In the genomic region with DNA sequence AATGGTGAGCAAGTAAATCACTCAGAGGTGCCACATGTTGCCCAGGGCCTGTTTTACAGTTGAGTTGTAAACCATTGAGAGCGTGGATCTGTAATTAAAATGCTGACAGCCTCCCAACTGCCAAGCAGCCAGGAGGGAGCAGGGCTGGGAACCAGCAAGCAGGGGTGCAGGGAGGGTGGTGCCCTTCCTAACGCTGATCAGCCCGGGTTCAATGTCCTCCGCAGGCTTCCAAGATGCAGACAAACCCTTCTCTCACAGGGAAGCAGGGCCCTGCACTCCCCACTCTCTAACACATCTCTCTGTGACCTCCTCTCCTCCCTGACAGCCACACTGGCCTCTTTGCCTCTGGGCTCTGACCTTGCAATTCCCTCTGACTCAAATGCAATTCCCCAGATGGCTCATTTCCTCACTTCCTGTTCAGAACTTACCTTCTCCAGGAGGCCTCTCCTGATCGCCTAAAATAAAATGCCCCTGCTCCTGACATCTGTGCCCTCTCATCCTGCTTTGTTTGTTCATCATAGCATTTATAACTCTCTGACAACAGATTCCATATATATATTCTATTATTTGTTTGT, we compare ENCODE assay signal across 18 cellular contexts. TPM values are rescaled to one million over a fixed set of nuclear protein-coding genes. Genes with fewer than 3 reads are reported as not detected.
A peak's percentile ranks its signal among the peaks of the same experiment; 100 is the strongest.
DNase-seq lines count a peak whose midpoint lies in the region; ATAC-seq and TF ChIP-seq lines count a peak whose summit lies in the region.
"Had no signal": no experiment of that assay in that cellular context is flagged by ENCODE, and none has a peak within 500 bp of the region (broad histone marks: within the 10 kb centered on the region; RNA-seq: fewer than 3 reads in every experiment).

No MANE protein-coding gene starts in this region.

- H2BK5ac ChIP-seq in trophoblast cell (ENCODE audit: low read depth, low read length, poor library complexity): no peak overlapping the region

- H3K23ac ChIP-seq in trophoblast cell (ENCODE audit: low read length): no peak overlapping the region

- TF ChIP-seq CTCF in epithelial cell of esophagus (IDR thresholded peaks at IDR 0.05; ENCODE audit: insufficient read depth, low read depth, low read length, missing control alignments) (no peak), transverse colon (IDR thresholded peaks at IDR 0.05) (no peak), heart right ventricle (IDR thresholded peaks at IDR 0.05) (no peak)

- no peak for ATAC-seq in heart right ventricle

- H4K8ac ChIP-seq in trophoblast cell (ENCODE audit: low read depth, low read length): no peak overlapping the region

- no peaks in the 10 kb centered on the region for H3K36me3 ChIP-seq in trophoblast cell (ENCODE audit: control insufficient read depth in 1 of 2, insufficient read depth in 2 of 2, low read length in 2 of 2)
- no peaks in the 10 kb centered on the region for H3K36me3 ChIP-seq in transverse colon
- no peaks in the 10 kb centered on the region for H3K36me3 ChIP-seq in heart right ventricle
- H3K36me3 ChIP-seq: Peyer's patch had no signal

- DNase-seq in ELR (ENCODE audit: low read depth) (peak; percentile 22), NCI-H1694 treated with DMSO at 0.1 percent for 48 hours (lab: John Stamatoyannopoulos, UW) (peak; percentile 54), epithelial cell of esophagus (ENCODE audit: low read depth) (peak; percentile 57), trophoblast cell (peak; percentile 54 to 64), amniotic stem cell (lab: John Stamatoyannopoulos, UW) (no peak), transverse colon (no peak), heart right ventricle (no peak)
- DNase-seq: CD4-positive, alpha-beta T cell; GOT3; KBM-7; NCI-H1417; NCI-H1930; NCI-H226; NCI-H524; Peyer's patch; SHP77 had no signal

- intact Hi-C loops in transverse colon (cut with DNase I; ENCODE audit: low total_unique reads): no loop called here
- intact Hi-C loops in heart right ventricle (cut with DNase I): no loop called here

- H3K9ac ChIP-seq in trophoblast cell (ENCODE audit: low read length): no peak overlapping the region

- H3K9me3 ChIP-seq in trophoblast cell (ENCODE audit: insufficient read depth, low read depth, low read length) (no peaks in the 10 kb centered on the region), transverse colon (no peaks in the 10 kb centered on the region), heart right ventricle (no peaks in the 10 kb centered on the region)
- H3K9me3 ChIP-seq: Peyer's patch had no signal

- no peak overlapping the region for H2AFZ ChIP-seq in trophoblast cell (ENCODE audit: insufficient read depth, low read length, poor library complexity)

- TF ChIP-seq POLR2A in transverse colon (IDR thresholded peaks at IDR 0.05): no peak

- H3K18ac ChIP-seq in trophoblast cell (ENCODE audit: low read length): no peak overlapping the region

- no peak overlapping the region for H3K27ac ChIP-seq in trophoblast cell (ENCODE audit: low read depth, low read length)
- H3K27ac ChIP-seq in transverse colon: no peak overlapping the region
- no peak overlapping the region for H3K27ac ChIP-seq in heart right ventricle
- H3K27ac ChIP-seq: Peyer's patch, SK-N-MC had no signal

- no peak overlapping the region for H2AK5ac ChIP-seq in trophoblast cell (ENCODE audit: low read length)

- no peak overlapping the region for H2BK12ac ChIP-seq in trophoblast cell (ENCODE audit: low read length)

- no peak overlapping the region for H4K91ac ChIP-seq in trophoblast cell (ENCODE audit: low read depth, low read length)

- no peaks in the 10 kb centered on the region for H3K79me2 ChIP-seq in trophoblast cell (ENCODE audit: control insufficient read depth, insufficient read depth, low read length, poor library complexity)

- no peaks in the 10 kb centered on the region for H3K27me3 ChIP-seq in trophoblast cell (ENCODE audit: insufficient read depth, low read length)
- no peaks in the 10 kb centered on the region for H3K27me3 ChIP-seq in transverse colon
- peaks cover 0 to 67% (median 23%) of the 10 kb centered on the region in 7 donors for H3K27me3 ChIP-seq in heart right ventricle
- H3K27me3 ChIP-seq: Peyer's patch had no signal

- H3K4me1 ChIP-seq in trophoblast cell (ENCODE audit: control insufficient read depth in 1 of 2, insufficient read depth in 2 of 2, low read length in 2 of 2): no peaks in the 10 kb centered on the region
- no peaks in the 10 kb centered on the region for H3K4me1 ChIP-seq in transverse colon
- H3K4me1 ChIP-seq in heart right ventricle: no peaks in the 10 kb centered on the region
- H3K4me1 ChIP-seq: Peyer's patch had no signal

- H3K4me3 ChIP-seq in epithelial cell of esophagus (ENCODE audit: low read length) (no peak overlapping the region), trophoblast cell (ENCODE audit: low read depth, low read length) (no peak overlapping the region), transverse colon (no peak overlapping the region), heart right ventricle (no peak overlapping the region)
- H3K4me3 ChIP-seq: Peyer's patch, SK-N-MC had no signal

- in situ Hi-C loops in transverse colon (cut with MboI; ENCODE audit: low pct_ligation_motif_present in 1 of 4, low pct_unique_long_range_greater_than_20kb in 1 of 4, low sequenced_read_pairs in 3 of 4): no loop called here

- no peak overlapping the region for H3K4me2 ChIP-seq in trophoblast cell (ENCODE audit: low read length)

- H3K4ac ChIP-seq in trophoblast cell (ENCODE audit: low read depth, low read length): no peak overlapping the region

- no peak overlapping the region for H4K12ac ChIP-seq in trophoblast cell (ENCODE audit: low read depth, low read length)

- no peak overlapping the region for H3K14ac ChIP-seq in trophoblast cell (ENCODE audit: low read length)

- no peak for TF ChIP-seq EP300 in transverse colon (IDR thresholded peaks at IDR 0.05; ENCODE audit: low read depth)

- WGBS in trophoblast cell (ENCODE audit: extremely low coverage, insufficient coverage, insufficient read length): no CpG with 5 or more reads among the region's 5 CpGs
- 37 to 50% methylated on average over 1 to 5 of the region's 5 CpGs for WGBS in transverse colon (ENCODE audit: low coverage in 1 of 2), 2 donors
- WGBS in heart right ventricle, 2 donors: 42 to 44% methylated on average over 5 of the region's 5 CpGs

- H3K79me1 ChIP-seq in trophoblast cell (ENCODE audit: low read length): no peaks in the 10 kb centered on the region

- H2BK120ac ChIP-seq in trophoblast cell (ENCODE audit: insufficient read depth, low read length, poor library complexity): no peak overlapping the region

RNA-seq across cellular contexts. Expression of a gene that starts 40.0 kb away (rescaled TPM):
- polyA plus RNA-seq in trophoblast cell (2013): 0.37 and 0.46 TPM in 2 replicates
- not detected for total RNA-seq in transverse colon
- not detected for total RNA-seq in heart right ventricle
- not detected for polyA plus RNA-seq in heart right ventricle
- total RNA-seq: Peyer's patch had no signal
- polyA plus RNA-seq: BJ had no signal

Comparison
In these comparisons a context has a peak if more than half of its experiments do, and no peak if none do; other contexts are left out.
1. DNase-seq: peak in ELR (single experiment), NCI-H1694 treated with DMSO at 0.1 percent for 48 hours (single experiment), epithelial cell of esophagus (single experiment) and trophoblast cell (2 of 2); none in amniotic stem cell (single experiment), transverse colon (single experiment) and heart right ventricle (0 of 2).